Comparison of ENCODE assay signal across 8 cellular contexts in the genomic region with DNA sequence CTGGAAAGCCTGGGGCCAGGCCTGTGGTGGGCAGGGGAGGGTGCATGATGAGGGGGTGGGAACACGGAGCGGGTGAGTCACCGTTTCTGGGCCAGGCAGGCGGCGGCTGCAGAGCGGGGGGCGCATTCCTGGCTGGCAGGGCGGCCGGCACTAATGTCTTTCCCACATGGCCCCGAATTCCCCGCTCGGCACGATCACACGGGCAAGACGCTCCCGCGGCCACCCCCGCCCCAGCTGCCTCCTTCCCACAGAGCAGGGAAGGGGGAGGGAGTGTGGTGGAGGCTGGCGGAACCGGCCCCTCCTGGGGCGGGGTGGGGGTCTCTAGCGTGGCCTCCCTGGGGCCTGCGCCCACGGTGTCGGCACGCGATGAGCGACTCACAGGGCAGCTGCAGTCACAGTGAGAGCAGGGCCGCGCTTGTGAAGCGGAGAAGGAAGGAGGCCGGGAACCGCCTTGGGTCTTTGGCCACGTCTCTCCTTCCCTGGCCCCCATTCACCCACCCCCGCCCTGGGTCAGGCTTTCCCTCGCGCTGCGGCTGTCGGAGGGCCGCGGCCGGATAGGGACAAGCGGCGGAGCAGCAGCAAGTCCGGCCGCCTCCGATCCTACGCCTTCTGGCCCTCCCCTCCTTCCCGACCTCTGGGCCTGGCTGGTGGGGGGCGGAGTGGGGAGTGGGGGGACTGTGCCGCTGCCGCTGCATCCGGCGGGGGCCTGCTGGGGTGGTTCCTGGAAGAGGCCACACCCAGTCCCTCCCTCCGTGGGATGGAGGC. TPM values are rescaled to one million over a fixed set of nuclear protein-coding genes. Genes with fewer than 3 reads are reported as not detected.
A peak's percentile ranks its signal among the peaks of the same experiment; 100 is the strongest.
DNase-seq lines count a peak whose midpoint lies in the region; ATAC-seq lines count a peak whose summit lies in the region.

No MANE protein-coding gene starts in this region.

- H3K27ac ChIP-seq in SJCRH30: peak overlapping the region; percentile 97

- peak; percentile 39 to 42 for ATAC-seq in activated CD4-positive, CD25-positive, alpha-beta regulatory T cell treated with anti-CD3 and anti-CD28 coated beads, Interleukin-2, amount 50 U/mL, for 24 hours
- ATAC-seq in GM18502 (IDR thresholded peaks at IDR 0.05; ENCODE audit: poor library complexity, unreplicated experiment): no peak

- no peaks in the 10 kb centered on the region for H3K36me3 ChIP-seq in SJCRH30

- peaks cover 41% of the 10 kb centered on the region for H3K4me1 ChIP-seq in SJCRH30

- H3K27me3 ChIP-seq in SJCRH30: no peaks in the 10 kb centered on the region

- H3K4me3 ChIP-seq in SJCRH30: peak overlapping the region; percentile 61

- H3K9me3 ChIP-seq in SJCRH30 (replicated peaks): no peaks in the 10 kb centered on the region

- no peak for DNase-seq in activated CD4-positive, CD25-positive, alpha-beta regulatory T cell (lab: John Stamatoyannopoulos, UW)
- peak; percentile 80 to 89 for DNase-seq in SJCRH30
- DNase-seq in cerebellar cortex (ENCODE audit: low spot score): peak; percentile 82
- DNase-seq in kidney tubule cell (ENCODE audit: low spot score): peak; percentile 97
- peak; percentile 20 to 46 for DNase-seq in stimulated activated CD8-positive, alpha-beta memory T cell treated with anti-CD3 and anti-CD28 coated beads, Interleukin-4, amount 100 ng/mL, for 4 hours (ENCODE audit: low read depth in 2 of 2, low spot score in 1 of 2)
- no peak for DNase-seq in stimulated activated naive CD4-positive, alpha-beta T cell treated with Interleukin-2 at 50 U/mL for 16 hours (lab: John Stamatoyannopoulos, UW)

RNA-seq across cellular contexts. Expression of a gene that starts 48.9 kb away (rescaled TPM):
- 76.8 and 81.4 TPM in 2 replicates for total RNA-seq in SJCRH30 (2014; rRNA removed; shearing (Covaris generic))

Comparison
In these comparisons a context has a peak if more than half of its experiments do, and no peak if none do; other contexts are left out.
1. DNase-seq: peak in SJCRH30 (2 of 2), cerebellar cortex (single experiment), kidney tubule cell (single experiment) and stimulated activated CD8-positive, alpha-beta memory T cell treated with anti-CD3 and anti-CD28 coated beads, Interleukin-4, amount 100 ng/mL, for 4 hours (2 of 2); none in activated CD4-positive, CD25-positive, alpha-beta regulatory T cell (0 of 4) and stimulated activated naive CD4-positive, alpha-beta T cell treated with Interleukin-2 at 50 U/mL for 16 hours (single experiment).